ENCODE assay signal across 18 cellular contexts in genomic region chr2:234670804-234671203, GRCh38.
"Had no signal": no experiment of that assay in that cellular context is flagged by ENCODE, and none has a peak within 500 bp of the region (broad histone marks: within the 10 kb centered on the region; RNA-seq: fewer than 3 reads in every experiment).

No MANE protein-coding gene starts in this region.

- H3K9me3 Mint-ChIP-seq: activated naive CD4-positive, alpha-beta T cell treated with anti-CD3 and anti-CD28 coated beads, Interleukin-2, amount 10 ng/mL, durations not matched to agents 7 days and 5 days; activated T-cell treated with anti-CD3 and anti-CD28 coated beads, Interleukin-2, amount 50 U/mL, for 4 hours; central memory CD8-positive, alpha-beta T cell; memory B cell had no signal

- H3K27ac ChIP-seq: coronary artery, gastroesophageal sphincter, heart right ventricle, pancreas, thoracic aorta had no signal

- H3K9me3 ChIP-seq: gastroesophageal sphincter, heart right ventricle, pancreas, thoracic aorta had no signal

- FAIRE-seq: pancreas had no signal

- H3K4me3 Mint-ChIP-seq: activated CD8-positive, alpha-beta T cell treated with anti-CD3 and anti-CD28 coated beads, Interleukin-2, amount 10 ng/mL, durations not matched to agents 7 days and 5 days; activated naive CD4-positive, alpha-beta T cell treated with anti-CD3 and anti-CD28 coated beads, Interleukin-2, amount 10 ng/mL, durations not matched to agents 7 days and 5 days; activated T-cell treated with anti-CD3 and anti-CD28 coated beads, Interleukin-2, amount 50 U/mL, for 4 hours; central memory CD8-positive, alpha-beta T cell; memory B cell; naive thymus-derived CD4-positive, alpha-beta T cell; stimulated activated naive B cell treated with anti-CD40 and anti-IgM and Interleukin-4, amounts not matched to agents 10 μg/mL and 1 μg/mL and 100 μg/mL, for 72 hours had no signal

- H3K36me3 Mint-ChIP-seq: activated naive CD4-positive, alpha-beta T cell treated with anti-CD3 and anti-CD28 coated beads, Interleukin-2, amount 10 ng/mL, durations not matched to agents 7 days and 5 days; memory B cell; naive thymus-derived CD4-positive, alpha-beta T cell; stimulated activated naive B cell treated with anti-CD40 and anti-IgM and Interleukin-4, amounts not matched to agents 10 μg/mL and 1 μg/mL and 100 μg/mL, for 72 hours had no signal

- H3K4me1 ChIP-seq: gastroesophageal sphincter, pancreas had no signal

- H3K36me3 ChIP-seq: gastroesophageal sphincter, heart right ventricle, pancreas, thoracic aorta had no signal

- H3K27me3 ChIP-seq: gastroesophageal sphincter, heart right ventricle, pancreas had no signal

- DNase-seq: activated CD4-positive, alpha-beta T cell treated with anti-CD3 and anti-CD28 coated beads for 48 hours; activated CD4-positive, CD25-positive, alpha-beta regulatory T cell; activated CD8-positive, alpha-beta memory T cell treated with anti-CD3 and anti-CD28 coated beads, Interleukin-2, amount 50 U/mL, for 4 hours; activated CD8-positive, alpha-beta T cell treated with anti-CD3 and anti-CD28 coated beads, Interleukin-2, amount 10 ng/mL, durations not matched to agents 7 days and 5 days; activated naive CD4-positive, alpha-beta T cell treated with anti-CD3 and anti-CD28 coated beads, Interleukin-2, amount 10 ng/mL, durations not matched to agents 7 days and 5 days; activated T-cell treated with anti-CD3 and anti-CD28 coated beads, Interleukin-2, amount 50 U/mL, for 4 hours; aorta; heart right ventricle; naive thymus-derived CD4-positive, alpha-beta T cell; pancreas; stimulated activated naive B cell treated with anti-CD40 and anti-IgM and Interleukin-4, amounts not matched to agents 10 μg/mL and 1 μg/mL and 100 μg/mL, for 72 hours; T-helper 9 cell had no signal

- H3K4me3 ChIP-seq: coronary artery, gastroesophageal sphincter, heart right ventricle, pancreas, thoracic aorta had no signal

- H3K27ac Mint-ChIP-seq: activated CD8-positive, alpha-beta T cell treated with anti-CD3 and anti-CD28 coated beads, Interleukin-2, amount 10 ng/mL, durations not matched to agents 7 days and 5 days; activated naive CD4-positive, alpha-beta T cell treated with anti-CD3 and anti-CD28 coated beads, Interleukin-2, amount 10 ng/mL, durations not matched to agents 7 days and 5 days; memory B cell; naive thymus-derived CD4-positive, alpha-beta T cell; stimulated activated naive B cell treated with anti-CD40 and anti-IgM and Interleukin-4, amounts not matched to agents 10 μg/mL and 1 μg/mL and 100 μg/mL, for 72 hours had no signal

- ATAC-seq: activated CD8-positive, alpha-beta T cell treated with anti-CD3 and anti-CD28 coated beads, Interleukin-2, amount 10 ng/mL, durations not matched to agents 7 days and 5 days; activated T-cell treated with anti-CD3 and anti-CD28 coated beads, Interleukin-2, amount 50 U/mL, for 4 hours; gastroesophageal sphincter; heart right ventricle; naive thymus-derived CD4-positive, alpha-beta T cell; pancreas; sciatic nerve; stimulated activated naive B cell treated with anti-CD40 and anti-IgM and Interleukin-4, amounts not matched to agents 10 μg/mL and 1 μg/mL and 100 μg/mL, for 72 hours had no signal

- H3K4me1 Mint-ChIP-seq: activated naive CD4-positive, alpha-beta T cell treated with anti-CD3 and anti-CD28 coated beads, Interleukin-2, amount 10 ng/mL, durations not matched to agents 7 days and 5 days; central memory CD8-positive, alpha-beta T cell; memory B cell; naive thymus-derived CD4-positive, alpha-beta T cell had no signal
